Comparison of ENCODE assay signal across 8 cellular contexts in genomic region chr6:89082439-89082838, GRCh38. TPM values are rescaled to one million over a fixed set of nuclear protein-coding genes. Genes with fewer than 3 reads are reported as not detected.
DNase-seq lines count a peak whose midpoint lies in the region; ATAC-seq, FAIRE-seq and TF ChIP-seq lines count a peak whose summit lies in the region.

No MANE protein-coding gene starts in this region.

- H3K9me3 ChIP-seq in NT2/D1 (ENCODE audit: insufficient read depth, low read length): no peaks in the 10 kb centered on the region

- H3K27me3 Mint-ChIP-seq in naive B cell: no peaks in the 10 kb centered on the region

- H3K9me3 Mint-ChIP-seq in naive B cell: no peaks in the 10 kb centered on the region

- H3K27me3 ChIP-seq in NT2/D1 (ENCODE audit: insufficient read depth, insufficient read length): no peaks in the 10 kb centered on the region
- no peaks in the 10 kb centered on the region for H3K27me3 ChIP-seq in dorsolateral prefrontal cortex

- no peaks in the 10 kb centered on the region for H3K4me1 ChIP-seq in NT2/D1 (ENCODE audit: insufficient read depth, insufficient read length)

- ATAC-seq in naive B cell (ENCODE audit: low read depth in 2 of 2): no peak
- no peak for ATAC-seq in HG02885 (IDR thresholded peaks at IDR 0.05; ENCODE audit: poor library complexity, unreplicated experiment)

- FAIRE-seq in urothelium cell line (lab: Jason Lieb, UNC): no peak

- peaks cover 43 to 54% (median 46%) of the 10 kb centered on the region in 3 donors for H3K4me1 Mint-ChIP-seq in naive B cell

- H3K36me3 ChIP-seq in NT2/D1 (ENCODE audit: insufficient read depth, insufficient read length, low read length): peaks cover 9% of the 10 kb centered on the region

- peak overlapping the region; percentile 73 to 100 (median 100) for H3K27ac ChIP-seq in dorsolateral prefrontal cortex

- H3K36me3 Mint-ChIP-seq in naive B cell: peaks cover 20 to 26% of the 10 kb centered on the region in 2 donors

- H3K4me3 ChIP-seq in NT2/D1 (ENCODE audit: insufficient read length, low read depth) (peak overlapping the region; percentile 74), dorsolateral prefrontal cortex (peak overlapping the region; percentile 41 to 100 (median 96))

- peak overlapping the region; percentile 85 to 96 (median 93) for H3K4me3 Mint-ChIP-seq in naive B cell

- intact Hi-C loops in dorsolateral prefrontal cortex (cut with DNase I): loop anchor here (2.0 to 5.0 kb wide), 7 partner anchors 35 to 1380 kb away; partner anchors contain the start of genes RRAGD (in 2 of the 2), SRSF12 (in 2 of the 2), UBE2J1 (in 2 of the 2) and AKIRIN2 (in 1 of the 2)

- peak overlapping the region; percentile 95 to 99 (median 97) for H3K27ac Mint-ChIP-seq in naive B cell

- peak overlapping the region; percentile 94 for H3K9ac ChIP-seq in NT2/D1 (ENCODE audit: insufficient read length, low read depth)

- DNase-seq in DMS53 (lab: John Stamatoyannopoulos, UW) (peak; percentile 20), DMS53 treated with DMSO at 0.1 percent for 48 hours (lab: John Stamatoyannopoulos, UW; ENCODE audit: unreplicated experiment) (no peak), NT2/D1 (ENCODE audit: low read depth, low spot score) (no peak), dorsolateral prefrontal cortex (no peak), naive B cell (no peak), SIG-M5 (lab: John Stamatoyannopoulos, UW) (no peak), urothelium cell line (ENCODE audit: low spot score) (no peak)

- no peak for TF ChIP-seq CTCF in dorsolateral prefrontal cortex (IDR thresholded peaks at IDR 0.05 in 54 of 56, conservative IDR thresholded peaks at IDR 0.05 in 2 of 56; ENCODE audit: low read depth in 1 of 56, partially characterized antibody in 56 of 56)

RNA-seq across cellular contexts. Expression of gene PNRC1, which starts 1.9 kb away (rescaled TPM):
- 100 to 1,000 TPM; 135 to 273 (median 176) TPM for total RNA-seq in dorsolateral prefrontal cortex
- polyA plus RNA-seq in naive B cell (ENCODE audit: low read depth in 6 of 6): 100 to 1,000 TPM; 421 to 964 (median 760) TPM

RNA-seq across cellular contexts. Expression of gene SRSF12, which starts 35.4 kb away (rescaled TPM):
- total RNA-seq in dorsolateral prefrontal cortex: 10 to 100 TPM in 100 of 120 experiments, 1 to 10 TPM in 20; 5.9 to 23.4 (median 13.3) TPM
- polyA plus RNA-seq in naive B cell (ENCODE audit: low read depth in 6 of 6): under 1 TPM in 5 of 6 donors, not detected in 1; 0.06 to 0.92 (median 0.32) TPM
